Comparison of ENCODE assay signal across 19 cellular contexts in the genomic region with DNA sequence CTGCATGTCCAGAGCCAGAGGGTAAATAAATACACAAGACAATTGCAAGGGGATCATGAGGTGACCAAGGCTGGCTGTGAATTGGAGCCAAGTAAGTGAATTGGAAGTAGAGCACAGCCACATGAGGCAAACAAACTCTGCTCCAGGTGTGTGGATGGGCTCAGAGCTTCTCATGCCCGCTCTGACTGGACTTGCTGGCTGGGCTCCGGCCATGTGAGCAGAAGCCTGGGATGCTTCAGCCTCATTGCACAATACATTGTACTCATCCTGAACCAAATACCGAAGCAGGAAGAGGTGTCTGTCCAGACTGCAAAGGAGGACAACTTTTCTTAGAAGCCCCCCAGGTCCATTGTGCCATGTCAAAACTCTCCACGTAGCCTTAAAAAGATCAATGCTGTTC.
"Had no signal": no experiment of that assay in that cellular context is flagged by ENCODE, and none has a peak within 500 bp of the region (broad histone marks: within the 10 kb centered on the region; RNA-seq: fewer than 3 reads in every experiment).

No MANE protein-coding gene starts in this region.

- H3K4me3 ChIP-seq: colonic mucosa, esophagus squamous epithelium, prostate gland, spleen, testis, tibial nerve had no signal

- DNase-seq: colonic mucosa; dermis blood vessel endothelial cell; esophagus squamous epithelium; foreskin fibroblast; left colon; mesendoderm; naive B cell; occipital lobe; retina; spleen; stimulated activated CD4-positive, alpha-beta T cell treated with anti-CD3 and anti-CD28 coated beads, Interleukin-15, amount 100 ng/mL, for 24 hours; stimulated activated CD4-positive, alpha-beta T cell treated with anti-CD3 and anti-CD28 coated beads, Interleukin-1b, Interleukin-23, amount 100 ng/mL, for 48 hours; stimulated activated CD4-positive, alpha-beta T cell treated with anti-CD3 and anti-CD28 coated beads, Interleukin-4, amount 100 ng/mL, for 24 hours; testis had no signal

- H2AFZ ChIP-seq: parathyroid adenoma had no signal

- H3K79me2 ChIP-seq: parathyroid adenoma had no signal

- ATAC-seq: left colon; sciatic nerve; stimulated activated memory B cell treated with anti-CD40 and anti-IgM and Interleukin-4, amounts not matched to agents 10 μg/mL and 1 μg/mL and 100 μg/mL, for 72 hours had no signal

- H3K9ac ChIP-seq: parathyroid adenoma had no signal

- H3K36me3 ChIP-seq: colonic mucosa, esophagus squamous epithelium, prostate gland, spleen, tibial nerve had no signal

- H3K4me1 ChIP-seq: colonic mucosa, esophagus squamous epithelium, parathyroid adenoma, prostate gland, testis, tibial nerve had no signal

- H3K27me3 ChIP-seq: colonic mucosa, testis, tibial nerve had no signal

- H3K27ac ChIP-seq: colonic mucosa, esophagus squamous epithelium, parathyroid adenoma, prostate gland, spleen, testis, tibial nerve had no signal

- H3K9me3 ChIP-seq: colonic mucosa, esophagus squamous epithelium, prostate gland, spleen, testis, tibial nerve had no signal
